In the genomic region with DNA sequence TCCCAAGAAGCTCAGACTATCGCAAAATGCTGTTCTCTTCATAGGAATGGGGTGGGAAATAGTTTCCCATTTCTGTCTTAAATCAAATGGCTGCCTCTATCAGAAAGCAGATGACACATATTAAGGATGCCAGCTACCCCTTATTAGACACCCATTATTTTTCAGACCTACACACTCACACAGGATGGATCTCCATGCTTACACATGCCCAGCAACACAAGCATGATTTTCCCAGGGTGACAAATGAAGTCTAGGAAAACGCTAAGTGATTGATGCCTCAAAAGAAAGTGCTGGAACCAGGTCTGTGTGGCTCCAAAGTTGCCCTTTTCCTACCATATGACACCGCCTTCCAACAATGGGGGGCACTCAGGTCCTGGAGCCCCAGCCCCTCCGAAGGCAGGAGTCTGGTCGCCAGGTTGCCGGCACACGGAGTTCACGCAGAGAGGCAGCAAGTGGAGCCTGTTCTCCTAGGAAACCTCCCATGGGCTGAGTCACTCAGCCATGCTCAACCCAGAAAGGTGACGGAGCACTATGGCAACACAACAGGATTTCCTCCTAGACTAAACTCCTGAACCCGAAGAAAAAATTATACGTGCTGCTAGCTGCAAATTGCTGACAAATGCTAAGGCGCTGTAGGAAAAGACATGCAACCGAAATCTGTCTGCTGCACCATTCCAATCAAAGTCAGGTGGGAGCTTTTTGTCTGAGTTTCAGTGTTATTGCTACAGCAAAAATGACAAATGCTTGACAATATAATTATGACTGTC, we compare ENCODE assay signal across 8 cellular contexts. TPM values are rescaled to one million over a fixed set of nuclear protein-coding genes. Genes with fewer than 3 reads are reported as not detected.
DNase-seq lines count a peak whose midpoint lies in the region; ATAC-seq and TF ChIP-seq lines count a peak whose summit lies in the region.

No MANE protein-coding gene starts in this region.

- peaks cover 5 to 72% (median 47%) of the 10 kb centered on the region in 4 donors for H3K4me1 ChIP-seq in Peyer's patch
- H3K4me1 ChIP-seq in fibroblast of lung (ENCODE audit: control insufficient read depth, extremely low read depth, insufficient read depth, low read length) = peaks cover 2% of the 10 kb centered on the region

- no peak overlapping the region for H3K9ac ChIP-seq in fibroblast of lung (ENCODE audit: insufficient read depth, low read length)

- DNase-seq in CD14-positive monocyte (ENCODE audit: low spot score) (peak; percentile 86), Peyer's patch (peak in 2 of 3 donors; percentile 68 to 81), fibroblast of lung (ENCODE audit: low read depth in 2 of 2) (peak; percentile 71 to 93), nucleus accumbens (lab: John Stamatoyannopoulos, UW) (peak in 33 of 56 donors; percentile 10 to 79 (median 42)), NCI-H1092 treated with DMSO at 0.1 percent for 48 hours (lab: John Stamatoyannopoulos, UW) (no peak), OCI-M2 (lab: John Stamatoyannopoulos, UW; ENCODE audit: unreplicated experiment) (no peak)

- peaks cover 48% of the 10 kb centered on the region for H3K79me2 ChIP-seq in fibroblast of lung (ENCODE audit: control insufficient read depth, insufficient read depth, low read length)

- peaks cover 49% of the 10 kb centered on the region for H3K4me1 Mint-ChIP-seq in CD14-positive monocyte

- H3K4me3 Mint-ChIP-seq in CD14-positive monocyte = peak overlapping the region; percentile 60 to 72

- TF ChIP-seq POLR2A in Peyer's patch (IDR thresholded peaks at IDR 0.05) = no peak

- no peak for TF ChIP-seq CTCF in CD14-positive monocyte (IDR thresholded peaks at IDR 0.05)
- no peak for TF ChIP-seq CTCF in Peyer's patch (IDR thresholded peaks at IDR 0.05)
- TF ChIP-seq CTCF in fibroblast of lung (conservative IDR thresholded peaks at IDR 0.05 in 1 of 2, IDR thresholded peaks at IDR 0.05 in 1 of 2; ENCODE audit: low read depth in 1 of 2, low read length in 2 of 2) = no peak

- H4K20me1 ChIP-seq in fibroblast of lung (ENCODE audit: control insufficient read depth, extremely low read depth, insufficient read depth, low read length) = no peaks in the 10 kb centered on the region

- H3K9me3 Mint-ChIP-seq in CD14-positive monocyte = no peaks in the 10 kb centered on the region

- H3K9me3 ChIP-seq in Peyer's patch = no peaks in the 10 kb centered on the region
- no peaks in the 10 kb centered on the region for H3K9me3 ChIP-seq in fibroblast of lung (ENCODE audit: control insufficient read depth, insufficient read depth, low read depth, low read length)

- intact Hi-C loops in CD14-positive monocyte (cut with micrococcal nuclease) = loop anchor here in 1 of 2 donors (5.0 kb wide), 1 partner anchor 45 kb away; no protein-coding TSS in a partner anchor

- H3K27me3 Mint-ChIP-seq in CD14-positive monocyte (ENCODE audit: low read depth in 3 of 3) = no peaks in the 10 kb centered on the region

- H3K27ac Mint-ChIP-seq in CD14-positive monocyte = peak overlapping the region; percentile 46 to 92 (median 83)

- H3K36me3 ChIP-seq in Peyer's patch (no peaks in the 10 kb centered on the region), fibroblast of lung (ENCODE audit: control insufficient read depth, insufficient read depth, low read length) (no peaks in the 10 kb centered on the region)

- ATAC-seq in GM18858 (IDR thresholded peaks at IDR 0.05; ENCODE audit: unreplicated experiment) = no peak
- ATAC-seq in GM21360 (IDR thresholded peaks at IDR 0.05; ENCODE audit: unreplicated experiment) = no peak

- peaks cover 38 to 48% of the 10 kb centered on the region in 2 donors for H3K36me3 Mint-ChIP-seq in CD14-positive monocyte

- H3K4me3 ChIP-seq in Peyer's patch (peak overlapping the region in 2 of 4 donors; percentile 9 to 26), fibroblast of lung (replicated peaks in 1 of 4; ENCODE audit: control extremely low read depth in 1 of 4, insufficient read depth in 1 of 4, low read depth in 3 of 4, low read length in 4 of 4) (no peak overlapping the region)

- H3K27me3 ChIP-seq in Peyer's patch (no peaks in the 10 kb centered on the region), fibroblast of lung (ENCODE audit: control insufficient read depth, insufficient read depth, low read length) (no peaks in the 10 kb centered on the region)

- H3K4me2 ChIP-seq in fibroblast of lung (ENCODE audit: extremely low read depth, insufficient read depth, low read length) = no peak overlapping the region

- no peak overlapping the region for H2AFZ ChIP-seq in fibroblast of lung (ENCODE audit: low read length)

- peak overlapping the region; percentile 44 to 77 (median 68) for H3K27ac ChIP-seq in Peyer's patch
- H3K27ac ChIP-seq in fibroblast of lung (ENCODE audit: insufficient read depth, low read length) = no peak overlapping the region

RNA-seq across cellular contexts. Expression of a gene that starts 19.8 kb away (rescaled TPM):
- 10 to 100 TPM; 16.7 to 18.0 TPM for polyA plus RNA-seq in CD14-positive monocyte
- 10 to 100 TPM; 63.9 to 79.2 (median 72.4) TPM for total RNA-seq in Peyer's patch
- total RNA-seq in fibroblast of lung = 44.9 and 70.7 TPM in 2 replicates
- polyA plus RNA-seq in fibroblast of lung = 52.1 and 73.8 TPM in 2 replicates
- 49.6 and 77.2 TPM in 2 replicates for polyA plus RNA-seq in fibroblast of lung (2012)
- 83.1 and 186 TPM in 2 replicates for polyA minus RNA-seq in fibroblast of lung (ENCODE audit: low replicate concordance)

Comparison
In these comparisons a context has a peak if more than half of its experiments do, and no peak if none do; other contexts are left out.
1. DNase-seq: peak in CD14-positive monocyte (single experiment), Peyer's patch (2 of 3), fibroblast of lung (2 of 2) and nucleus accumbens (33 of 56); none in NCI-H1092 treated with DMSO at 0.1 percent for 48 hours (single experiment) and OCI-M2 (single experiment).